Comparison of ENCODE assay signal across 8 cellular contexts in genomic region chr15:41401904-41402267, GRCh38. TPM values are rescaled to one million over a fixed set of nuclear protein-coding genes. Genes with fewer than 3 reads are reported as not detected.
DNase-seq lines count a peak whose midpoint lies in the region; ATAC-seq and TF ChIP-seq lines count a peak whose summit lies in the region.

No MANE protein-coding gene starts in this region.

- WGBS in endodermal cell (ENCODE audit: insufficient coverage in 1 of 2, insufficient read length in 1 of 2), 2 experiments, result 12 to 14% methylated on average over 7 to 8 of the region's 9 CpGs

- H3K27me3 Mint-ChIP-seq in endodermal cell (ENCODE audit: insufficient read depth), result no peaks in the 10 kb centered on the region

- H3K4me3 ChIP-seq in GM12875 (ENCODE audit: low read depth, low read length) (peak overlapping the region; percentile 74), MG63 (peak overlapping the region; percentile 76), endodermal cell (ENCODE audit: low read length) (peak overlapping the region; percentile 90), neutrophil (ENCODE audit: low read depth in 1 of 2, low read length in 1 of 2) (peak overlapping the region; percentile 80 to 94)

- H3K9me3 Mint-ChIP-seq in endodermal cell, result no peaks in the 10 kb centered on the region

- no peaks in the 10 kb centered on the region for H3K9me3 ChIP-seq in MG63
- H3K9me3 ChIP-seq in endodermal cell (ENCODE audit: control insufficient read depth, low read length), result no peaks in the 10 kb centered on the region
- no peaks in the 10 kb centered on the region for H3K9me3 ChIP-seq in neutrophil

- peak overlapping the region; percentile 83 for H3K27ac Mint-ChIP-seq in endodermal cell

- H3K4me1 Mint-ChIP-seq in endodermal cell, result peaks cover 3% of the 10 kb centered on the region

- no peak overlapping the region for H3K27ac ChIP-seq in endodermal cell (ENCODE audit: low read depth, low read length)
- peak overlapping the region; percentile 97 for H3K27ac ChIP-seq in neutrophil

- no peak for TF ChIP-seq CTCF in GM12875 (IDR thresholded peaks at IDR 0.05; ENCODE audit: borderline replicate concordance, insufficient read depth, low read depth, low read length)
- TF ChIP-seq CTCF in endodermal cell (conservative IDR thresholded peaks at IDR 0.05), result no peak
- TF ChIP-seq CTCF in neutrophil (IDR thresholded peaks at IDR 0.05), result no peak

- H3K4me3 Mint-ChIP-seq in endodermal cell, result peak overlapping the region; percentile 84

- no peak for ATAC-seq in HG03025 (IDR thresholded peaks at IDR 0.05; ENCODE audit: low FRiP score, unreplicated experiment)

- H3K36me3 Mint-ChIP-seq in endodermal cell (ENCODE audit: low read depth), result peaks cover 1% of the 10 kb centered on the region

- DNase-seq in MG63 (no peak), endodermal cell (no peak), medulla oblongata (ENCODE audit: extremely low spot score) (no peak)
- DNase-seq in activated CD4-positive, CD25-positive, alpha-beta regulatory T cell (lab: John Stamatoyannopoulos, UW), result no peak
- DNase-seq in stimulated activated CD4-positive, alpha-beta T cell treated with anti-CD3 and anti-CD28 coated beads, Interleukin-2, amount 100 ng/mL, for 48 hours, result no peak

- peak overlapping the region; percentile 76 for H3K9ac ChIP-seq in endodermal cell (ENCODE audit: extremely low read depth, low read length, poor library complexity, severe bottlenecking)

- H3K27me3 ChIP-seq in MG63 (no peaks in the 10 kb centered on the region), endodermal cell (ENCODE audit: control insufficient read depth, insufficient read depth, low read length, poor library complexity, severe bottlenecking) (no peaks in the 10 kb centered on the region), neutrophil (no peaks in the 10 kb centered on the region)

- H3K4me1 ChIP-seq in endodermal cell (ENCODE audit: control insufficient read depth, insufficient read depth, low read length), result no peaks in the 10 kb centered on the region
- H3K4me1 ChIP-seq in neutrophil (ENCODE audit: control insufficient read depth in 1 of 2, insufficient read depth in 1 of 2, low read depth in 1 of 2, low read length in 1 of 2), result peaks cover 52 to 54% of the 10 kb centered on the region in 2 experiments

- H3K36me3 ChIP-seq in MG63, result no peaks in the 10 kb centered on the region
- peaks cover under 1% of the 10 kb centered on the region for H3K36me3 ChIP-seq in endodermal cell (ENCODE audit: control insufficient read depth, insufficient read depth, low read length)
- no peaks in the 10 kb centered on the region for H3K36me3 ChIP-seq in neutrophil

RNA-seq across cellular contexts. Expression of gene NDUFAF1, which starts 0.4 kb away (rescaled TPM):
- total RNA-seq in MG63 (2014; rRNA removed; shearing (Covaris generic); ENCODE audit: low replicate concordance), result 19.4 and 26.2 TPM in 2 replicates
- 10 to 100 TPM; 17.1 to 17.7 TPM for total RNA-seq in endodermal cell
- 20.2 TPM for polyA plus RNA-seq in endodermal cell (2013, experiment 1 of 2)
- 14.4 TPM for polyA plus RNA-seq in endodermal cell (2013, experiment 2 of 2)

RNA-seq across cellular contexts. Expression of gene RTF1, which starts 15.0 kb away (rescaled TPM):
- 25.1 and 26.5 TPM in 2 replicates for total RNA-seq in MG63 (2014; rRNA removed; shearing (Covaris generic); ENCODE audit: low replicate concordance)
- 10 to 100 TPM; 48.6 to 66.3 TPM for total RNA-seq in endodermal cell
- polyA plus RNA-seq in endodermal cell (2013, experiment 1 of 2), result 59.4 TPM
- 68.7 TPM for polyA plus RNA-seq in endodermal cell (2013, experiment 2 of 2)
